Comparison of ENCODE assay signal across 1 cellular context in genomic region chr6:42193491-42193894, GRCh38.
TF ChIP-seq lines count a peak whose summit lies in the region.

No MANE protein-coding gene starts in this region.

TF ChIP-seq in K562, 482 proteins besides CTCF, POLR2A, EP300 and RAD21:
- TF ChIP-seq C11orf30 (IDR thresholded peaks at IDR 0.05; ENCODE audit: low read depth) (0 out of 2 replicates have a peak, but pooled peaks have one; percentile 10), ATF3 (IDR thresholded peaks at IDR 0.05) (peak; percentile 32; the same call in 1 of the 2 replicates), ATF3 (CRISPR knock-in tag; conservative IDR thresholded peaks at IDR 0.05) (no peak), JUND (IDR thresholded peaks at IDR 0.05; ENCODE audit: borderline replicate concordance, low read depth, low read length) (peak; percentile 38; the same call in 1 of the 2 replicates), JUND (tag; IDR thresholded peaks at IDR 0.05; ENCODE audit: borderline replicate concordance, low read depth, low read length) (no peak), NFIC (IDR thresholded peaks at IDR 0.05) (peak; percentile 80), RREB1 (CRISPR knock-in tag; IDR thresholded peaks at IDR 0.05) (no peak)
